In the genomic region with DNA sequence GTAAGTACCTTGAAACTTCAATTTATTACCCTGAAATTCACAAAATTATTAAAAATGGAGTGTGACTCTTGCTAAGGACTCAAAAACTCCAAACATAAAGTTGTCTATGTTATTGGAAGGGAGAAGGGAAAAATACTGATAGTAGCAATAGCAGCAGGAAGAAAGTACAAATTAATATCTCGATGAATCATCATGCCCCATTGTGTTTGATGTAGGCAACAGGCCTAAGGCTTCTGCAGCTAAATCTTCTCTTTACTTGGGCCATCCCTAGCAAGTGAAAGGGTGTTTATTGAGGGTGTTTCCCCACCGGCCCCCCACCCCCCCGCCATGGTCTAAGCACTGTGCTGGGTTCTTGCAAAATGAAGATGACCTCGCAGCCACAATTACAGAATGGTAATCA, we compare ENCODE assay signal across 1 cellular context.
TF ChIP-seq lines count a peak whose summit lies in the region.

No MANE protein-coding gene starts in this region.

TF ChIP-seq in endothelial cell of umbilical vein, 7 proteins besides CTCF, POLR2A, EP300 and RAD21:
- TF ChIP-seq GATA2 (IDR thresholded peaks at IDR 0.05; ENCODE audit: insufficient read depth, insufficient read length, low read depth, low read length): no peak
- TF ChIP-seq, protein P1, sequence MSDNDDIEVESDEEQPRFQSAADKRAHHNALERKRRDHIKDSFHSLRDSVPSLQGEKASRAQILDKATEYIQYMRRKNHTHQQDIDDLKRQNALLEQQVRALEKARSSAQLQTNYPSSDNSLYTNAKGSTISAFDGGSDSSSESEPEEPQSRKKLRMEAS (IDR thresholded peaks at IDR 0.05; ENCODE audit: insufficient read depth, insufficient read length): no peak
- no peak for TF ChIP-seq POLR2AphosphoS5 (IDR thresholded peaks at IDR 0.05; ENCODE audit: insufficient read depth, low read depth, low read length)
- TF ChIP-seq JUN (IDR thresholded peaks at IDR 0.05; ENCODE audit: borderline replicate concordance, insufficient read depth, insufficient read length, low read depth): peak; percentile 43
- TF ChIP-seq FOS (IDR thresholded peaks at IDR 0.05; ENCODE audit: borderline replicate concordance, insufficient read depth, low read length): peak; percentile 77
- no peak for TF ChIP-seq MYC (IDR thresholded peaks at IDR 0.05; ENCODE audit: low read depth, low read length)
- no peak for TF ChIP-seq EZH2 (IDR thresholded peaks at IDR 0.05; ENCODE audit: borderline replicate concordance, low read depth, low read length, severe bottlenecking)
